ENCODE assay signal across 30 cellular contexts in the genomic region with DNA sequence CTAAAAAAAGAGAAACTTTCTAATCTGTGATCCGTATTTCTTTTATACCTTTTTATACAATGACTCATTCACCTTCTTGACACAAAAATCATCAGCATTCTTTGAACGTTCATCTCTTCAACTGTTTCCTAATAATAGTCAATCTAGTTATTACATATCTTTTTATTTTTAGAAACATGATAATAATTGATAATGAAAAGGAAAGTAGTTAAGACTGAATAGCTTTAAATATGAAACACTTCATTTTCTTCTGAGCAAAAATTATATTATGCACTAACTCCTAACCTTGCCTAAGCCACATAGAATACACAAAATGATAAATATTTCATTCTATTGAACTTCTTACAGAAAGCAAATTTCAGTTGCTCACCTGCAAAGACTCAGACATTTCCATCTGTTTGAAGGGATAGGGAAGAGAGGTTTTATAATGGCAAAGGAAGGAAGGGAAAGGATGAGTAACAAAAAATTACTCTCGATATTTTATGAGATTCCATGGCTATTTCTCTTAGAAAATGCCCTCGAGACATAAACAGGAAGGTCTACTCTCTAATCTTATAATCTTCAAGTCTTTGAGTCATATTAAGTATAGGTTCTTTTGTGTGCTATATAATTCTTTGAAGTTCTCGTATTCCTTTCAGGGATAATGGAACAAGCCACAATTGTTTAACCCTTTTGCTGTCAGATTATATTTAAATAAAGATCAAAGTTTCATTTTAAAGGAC. TPM values are rescaled to one million over a fixed set of nuclear protein-coding genes. Genes with fewer than 3 reads are reported as not detected.
DNase-seq lines count a peak whose midpoint lies in the region; ATAC-seq and TF ChIP-seq lines count a peak whose summit lies in the region.
"Had no signal": no experiment of that assay in that cellular context is flagged by ENCODE, and none has a peak within 500 bp of the region (broad histone marks: within the 10 kb centered on the region; RNA-seq: fewer than 3 reads in every experiment).

No MANE protein-coding gene starts in this region.

- no peak for TF ChIP-seq POLR2A in spleen (IDR thresholded peaks at IDR 0.05)

- H3K4me3 ChIP-seq in BJ (ENCODE audit: low read depth, low read length) (no peak overlapping the region), spleen (no peak overlapping the region)
- H3K4me3 ChIP-seq: dorsolateral prefrontal cortex, hepatocyte had no signal

- no peak overlapping the region for H3K27ac Mint-ChIP-seq in stimulated activated effector memory CD8-positive, alpha-beta T cell treated with anti-CD3 and anti-CD28 coated beads, Interleukin-12 subunit alpha, Interleukin-12 subunit beta, amount 100 ng/mL, for 72 hours
- H3K27ac Mint-ChIP-seq in activated T-cell treated with anti-CD3 and anti-CD28 coated beads, Interleukin-2, amount 50 U/mL, for 72 hours = no peak overlapping the region
- H3K27ac Mint-ChIP-seq: activated CD4-positive, alpha-beta T cell treated with anti-CD3 and anti-CD28 coated beads for 36 hours; activated naive CD4-positive, alpha-beta T cell treated with anti-CD3 and anti-CD28 coated beads, Interleukin-2, amount 10 ng/mL, durations not matched to agents 7 days and 5 days; immature natural killer cell had no signal

- TF ChIP-seq CTCF in BJ (IDR thresholded peaks at IDR 0.05; ENCODE audit: insufficient read depth, low read depth, low read length) (no peak), foreskin keratinocyte (conservative IDR thresholded peaks at IDR 0.05) (no peak), spleen (IDR thresholded peaks at IDR 0.05 in 8 of 11, conservative IDR thresholded peaks at IDR 0.05 in 3 of 11) (no peak)

- no peaks in the 10 kb centered on the region for H3K9me3 Mint-ChIP-seq in stimulated activated effector memory CD8-positive, alpha-beta T cell treated with anti-CD3 and anti-CD28 coated beads, Interleukin-12 subunit alpha, Interleukin-12 subunit beta, amount 100 ng/mL, for 72 hours
- H3K9me3 Mint-ChIP-seq in activated T-cell treated with anti-CD3 and anti-CD28 coated beads, Interleukin-2, amount 50 U/mL, for 72 hours = no peaks in the 10 kb centered on the region
- H3K9me3 Mint-ChIP-seq: activated naive CD4-positive, alpha-beta T cell treated with anti-CD3 and anti-CD28 coated beads, Interleukin-2, amount 10 ng/mL, durations not matched to agents 7 days and 5 days; immature natural killer cell had no signal

- POLR2A ChIA-PET in BJ (lab: Charles Lee) = no interaction called here

- peak; percentile 35 for DNase-seq in BJ (ENCODE audit: low read depth)
- peak; percentile 65 to 88 for DNase-seq in foreskin keratinocyte
- no peak for DNase-seq in stimulated activated effector memory CD8-positive, alpha-beta T cell treated with anti-CD3 and anti-CD28 coated beads, Interleukin-12 subunit alpha, Interleukin-12 subunit beta, amount 100 ng/mL, for 72 hours (ENCODE audit: low spot score in 2 of 2)
- no peak for DNase-seq in activated T-cell treated with anti-CD3 and anti-CD28 coated beads, Interleukin-2, amount 50 U/mL, for 72 hours
- DNase-seq in spleen = no peak
- no peak for DNase-seq in NCI-H2081 treated with DMSO at 0.1 percent for 48 hours (lab: John Stamatoyannopoulos, UW)
- DNase-seq: activated CD4-positive, alpha-beta T cell treated with anti-CD3 and anti-CD28 coated beads for 36 hours; activated naive CD4-positive, alpha-beta T cell treated with anti-CD3 and anti-CD28 coated beads, Interleukin-2, amount 10 ng/mL, durations not matched to agents 7 days and 5 days; activated T-cell treated with anti-CD3 and anti-CD28 coated beads, Interleukin-2, amount 50 U/mL, for 48 hours; anterior cingulate cortex; CD4-positive, CD25-positive, alpha-beta regulatory T cell; central memory CD4-positive, alpha-beta T cell; DMS 273 treated with DMSO at 0.1 percent for 48 hours; dorsolateral prefrontal cortex; foreskin melanocyte; GDM1; immature natural killer cell; NCI-H1417; NCI-H2107; NCI-H524; Right ventricle myocardium superior had no signal

- no peak overlapping the region for H3K4me3 Mint-ChIP-seq in stimulated activated effector memory CD8-positive, alpha-beta T cell treated with anti-CD3 and anti-CD28 coated beads, Interleukin-12 subunit alpha, Interleukin-12 subunit beta, amount 100 ng/mL, for 72 hours
- no peak overlapping the region for H3K4me3 Mint-ChIP-seq in activated T-cell treated with anti-CD3 and anti-CD28 coated beads, Interleukin-2, amount 50 U/mL, for 72 hours
- H3K4me3 Mint-ChIP-seq: activated CD4-positive, alpha-beta T cell treated with anti-CD3 and anti-CD28 coated beads for 36 hours; activated naive CD4-positive, alpha-beta T cell treated with anti-CD3 and anti-CD28 coated beads, Interleukin-2, amount 10 ng/mL, durations not matched to agents 7 days and 5 days; CD4-positive, CD25-positive, alpha-beta regulatory T cell; immature natural killer cell had no signal

- no peaks in the 10 kb centered on the region for H3K36me3 ChIP-seq in BJ (ENCODE audit: control insufficient read depth, insufficient read depth, low read length)
- no peaks in the 10 kb centered on the region for H3K36me3 ChIP-seq in spleen

- no peaks in the 10 kb centered on the region for H3K27me3 ChIP-seq in BJ (ENCODE audit: control insufficient read depth, insufficient read depth, low read length)
- no peaks in the 10 kb centered on the region for H3K27me3 ChIP-seq in foreskin keratinocyte
- H3K27me3 ChIP-seq in spleen (replicated peaks in 1 of 7) = no peaks in the 10 kb centered on the region
- H3K27me3 ChIP-seq: dorsolateral prefrontal cortex, hepatocyte had no signal

- intact Hi-C loops in spleen (cut with DNase I; ENCODE audit: low total_unique reads) = no loop called here

- H3K4me1 Mint-ChIP-seq in stimulated activated effector memory CD8-positive, alpha-beta T cell treated with anti-CD3 and anti-CD28 coated beads, Interleukin-12 subunit alpha, Interleukin-12 subunit beta, amount 100 ng/mL, for 72 hours = no peaks in the 10 kb centered on the region
- H3K4me1 Mint-ChIP-seq in activated T-cell treated with anti-CD3 and anti-CD28 coated beads, Interleukin-2, amount 50 U/mL, for 72 hours (ENCODE audit: low read depth) = no peaks in the 10 kb centered on the region
- H3K4me1 Mint-ChIP-seq: activated CD4-positive, alpha-beta T cell treated with anti-CD3 and anti-CD28 coated beads for 36 hours; immature natural killer cell had no signal

- H3K27ac ChIP-seq in foreskin keratinocyte (no peak overlapping the region), spleen (no peak overlapping the region)
- H3K27ac ChIP-seq: dorsolateral prefrontal cortex, hepatocyte, HL-60 had no signal

- H3K27me3 Mint-ChIP-seq in activated T-cell treated with anti-CD3 and anti-CD28 coated beads, Interleukin-2, amount 50 U/mL, for 72 hours (ENCODE audit: low read depth) = no peaks in the 10 kb centered on the region
- H3K27me3 Mint-ChIP-seq: activated CD4-positive, alpha-beta T cell treated with anti-CD3 and anti-CD28 coated beads for 36 hours; activated naive CD4-positive, alpha-beta T cell treated with anti-CD3 and anti-CD28 coated beads, Interleukin-2, amount 10 ng/mL, durations not matched to agents 7 days and 5 days had no signal

- no peaks in the 10 kb centered on the region for H3K9me3 ChIP-seq in spleen

- no peaks in the 10 kb centered on the region for H3K36me3 Mint-ChIP-seq in stimulated activated effector memory CD8-positive, alpha-beta T cell treated with anti-CD3 and anti-CD28 coated beads, Interleukin-12 subunit alpha, Interleukin-12 subunit beta, amount 100 ng/mL, for 72 hours
- H3K36me3 Mint-ChIP-seq in activated T-cell treated with anti-CD3 and anti-CD28 coated beads, Interleukin-2, amount 50 U/mL, for 72 hours (ENCODE audit: insufficient read depth in 2 of 2) = no peaks in the 10 kb centered on the region
- H3K36me3 Mint-ChIP-seq: activated naive CD4-positive, alpha-beta T cell treated with anti-CD3 and anti-CD28 coated beads, Interleukin-2, amount 10 ng/mL, durations not matched to agents 7 days and 5 days; immature natural killer cell had no signal

- 65 to 83% (median 72%) methylated on average over 5 of the region's 5 CpGs for WGBS in spleen, 5 donors

- CTCF ChIA-PET in BJ (lab: Yijun Ruan, JAX) = interaction anchor here (0.6 kb wide), 1 partner anchor 169 kb away, joined by 3 read pairs; no protein-coding TSS in a partner anchor

- H3K4me1 ChIP-seq in foreskin keratinocyte = peaks cover 31% of the 10 kb centered on the region
- H3K4me1 ChIP-seq in spleen = no peaks in the 10 kb centered on the region

- ATAC-seq in HG03175 (IDR thresholded peaks at IDR 0.05; ENCODE audit: unreplicated experiment) (peak; percentile 51), SK-N-SH treated with all-trans-retinoic acid at 6 μM for 48 hours (peak; percentile 33), foreskin keratinocyte (peak; percentile 90)
- no peak for ATAC-seq in stimulated activated effector memory CD8-positive, alpha-beta T cell treated with anti-CD3 and anti-CD28 coated beads, Interleukin-12 subunit alpha, Interleukin-12 subunit beta, amount 100 ng/mL, for 72 hours
- no peak for ATAC-seq in activated T-cell treated with anti-CD3 and anti-CD28 coated beads, Interleukin-2, amount 50 U/mL, for 72 hours (replicated peaks in 1 of 2)
- ATAC-seq: activated CD4-positive, alpha-beta T cell treated with anti-CD3 and anti-CD28 coated beads for 36 hours had no signal

TF ChIP-seq in SK-N-SH treated with all-trans-retinoic acid at 6 μM for 48 hours, 23 proteins besides CTCF, POLR2A, EP300 and RAD21 (continues in another document):
- no peak for TF ChIP-seq CSRNP3 (CRISPR knock-in tag; IDR thresholded peaks at IDR 0.05)

RNA-seq across cellular contexts. Expression of gene KLHL42, which starts 7.5 kb away (rescaled TPM):
- polyA plus RNA-seq in BJ (2011; rRNA removed) = 22.6 and 23.6 TPM in 2 replicates
- 46.6 and 74.3 TPM in 2 replicates for polyA minus RNA-seq in BJ (2011; rRNA and poly(A)+ RNA removed)
- total RNA-seq in foreskin keratinocyte = 27.8 and 30.5 TPM in 2 replicates
- polyA plus RNA-seq in foreskin keratinocyte = 7.2 and 8.0 TPM in 2 replicates
- 10 to 100 TPM in 1 of 2 donors, 1 to 10 TPM in 1; 9.8 to 10.7 TPM for total RNA-seq in activated T-cell treated with anti-CD3 and anti-CD28 coated beads, Interleukin-2, amount 50 U/mL, for 72 hours
- total RNA-seq in spleen = 10 to 100 TPM; 13.1 to 24.9 (median 21.3) TPM
- polyA plus RNA-seq in spleen = 1 to 10 TPM; 4.4 to 5.4 (median 4.6) TPM

RNA-seq across cellular contexts. Expression of gene MANSC4, which starts 7.5 kb away (rescaled TPM):
- polyA plus RNA-seq in BJ (2011; rRNA removed) (not detected in 2 replicates), foreskin keratinocyte (0.10 and 0.14 TPM in 2 replicates), spleen (under 1 TPM; 0.16 to 0.33 (median 0.24) TPM)
- not detected in 2 replicates for polyA minus RNA-seq in BJ (2011; rRNA and poly(A)+ RNA removed)
- total RNA-seq in foreskin keratinocyte (0.20 and 0.25 TPM in 2 replicates), spleen (not detected)
- not detected for total RNA-seq in activated T-cell treated with anti-CD3 and anti-CD28 coated beads, Interleukin-2, amount 50 U/mL, for 72 hours
- total RNA-seq: activated CD4-positive, alpha-beta T cell treated with anti-CD3 and anti-CD28 coated beads for 36 hours; activated CD8-positive, alpha-beta memory T cell treated with anti-CD3 and anti-CD28 coated beads for 36 hours; CD4-positive, CD25-positive, alpha-beta regulatory T cell; epithelial cell of proximal tubule; lower leg skin; mucosa of gallbladder; Right ventricle myocardium superior; T-helper 1 cell treated with Interleukin-12 subunit alpha and Interleukin-12 subunit beta and Interleukin-4 antibody, amounts not matched to agents 30 ng/mL and 1 ng/mL, for 36 hours had no signal
- polyA plus RNA-seq: hepatocyte, immature natural killer cell had no signal

Comparison
In these comparisons a context has a peak if more than half of its experiments do, and no peak if none do; other contexts are left out.
1. DNase-seq: peak in BJ (single experiment) and foreskin keratinocyte (2 of 2); none in stimulated activated effector memory CD8-positive, alpha-beta T cell treated with anti-CD3 and anti-CD28 coated beads, Interleukin-12 subunit alpha, Interleukin-12 subunit beta, amount 100 ng/mL, for 72 hours (0 of 2), activated T-cell treated with anti-CD3 and anti-CD28 coated beads, Interleukin-2, amount 50 U/mL, for 72 hours (0 of 2), spleen (single experiment) and NCI-H2081 treated with DMSO at 0.1 percent for 48 hours (single experiment).
2. ATAC-seq: peak in HG03175 (single experiment), SK-N-SH treated with all-trans-retinoic acid at 6 μM for 48 hours (single experiment) and foreskin keratinocyte (single experiment); none in stimulated activated effector memory CD8-positive, alpha-beta T cell treated with anti-CD3 and anti-CD28 coated beads, Interleukin-12 subunit alpha, Interleukin-12 subunit beta, amount 100 ng/mL, for 72 hours (single experiment) and activated T-cell treated with anti-CD3 and anti-CD28 coated beads, Interleukin-2, amount 50 U/mL, for 72 hours (0 of 2).